ENCODE assay signal across 21 cellular contexts in genomic region chr11:128804481-128804880, GRCh38.
DNase-seq lines count a peak whose midpoint lies in the region; ATAC-seq, FAIRE-seq and TF ChIP-seq lines count a peak whose summit lies in the region.
"Had no signal": no experiment of that assay in that cellular context is flagged by ENCODE, and none has a peak within 500 bp of the region (broad histone marks: within the 10 kb centered on the region; RNA-seq: fewer than 3 reads in every experiment).

No MANE protein-coding gene starts in this region.

- no peak for DNase-seq in CD8-positive, alpha-beta memory T cell
- DNase-seq in NCI-H226 (peak; percentile 39), H1 (ENCODE audit: low read depth in 1 of 2, low spot score in 2 of 2) (no peak), natural killer cell (no peak), NCI-H69 (lab: John Stamatoyannopoulos, UW) (no peak), PC-3 (no peak), left ventricle myocardium inferior (no peak)
- DNase-seq: activated CD4-positive, alpha-beta T cell treated with anti-CD3 and anti-CD28 coated beads, Interleukin-2, amount 50 U/mL, for 4 hours; activated T-cell treated with anti-CD3 and anti-CD28 coated beads, Interleukin-2, amount 50 U/mL, for 48 hours; anterior cingulate cortex; dermis blood vessel endothelial cell; mucosa of descending colon; NCI-H1092; NCI-H748 treated with DMSO at 0.1 percent for 48 hours; SK-N-SH; stimulated activated naive CD4-positive, alpha-beta T cell had no signal

- no peak for TF ChIP-seq POLR2A in H1 (IDR thresholded peaks at IDR 0.05; ENCODE audit: control extremely low read depth in 1 of 2, low read depth in 2 of 2, low read length in 2 of 2)

- H2BK12ac ChIP-seq in H1 (ENCODE audit: low read depth, low read length) = no peak overlapping the region

- no peaks in the 10 kb centered on the region for H4K20me1 ChIP-seq in H1 (replicated peaks in 1 of 2; ENCODE audit: control insufficient read depth in 1 of 2, insufficient read depth in 2 of 2, low read length in 2 of 2)
- H4K20me1 ChIP-seq in PC-3 (ENCODE audit: low read length) = no peaks in the 10 kb centered on the region

- no peak overlapping the region for H3K56ac ChIP-seq in H1 (replicated peaks; ENCODE audit: insufficient read length, low read depth, low read length)

- H3K4ac ChIP-seq in H1 (replicated peaks; ENCODE audit: insufficient read length, low read depth, low read length) = no peak overlapping the region

- TF ChIP-seq RAD21 in H1 (IDR thresholded peaks at IDR 0.05 in 1 of 2, conservative IDR thresholded peaks at IDR 0.05 in 1 of 2; ENCODE audit: low read depth in 2 of 2, low read length in 2 of 2) = no peak

- no peak overlapping the region for H3K4me3 Mint-ChIP-seq in CD8-positive, alpha-beta memory T cell
- H3K4me3 Mint-ChIP-seq in natural killer cell = peak overlapping the region; percentile 51
- H3K4me3 Mint-ChIP-seq: B cell had no signal

- H2AFZ ChIP-seq in H1 (ENCODE audit: low read length) (no peak overlapping the region), PC-3 (ENCODE audit: low read length) (no peak overlapping the region)

- no peaks in the 10 kb centered on the region for H3K79me2 ChIP-seq in H1 (ENCODE audit: control insufficient read depth in 1 of 2, insufficient read depth in 2 of 2, low read length in 2 of 2)
- H3K79me2 ChIP-seq in PC-3 (ENCODE audit: low read length) = no peaks in the 10 kb centered on the region

- no peaks in the 10 kb centered on the region for H3K9me3 Mint-ChIP-seq in CD8-positive, alpha-beta memory T cell
- no peaks in the 10 kb centered on the region for H3K9me3 Mint-ChIP-seq in natural killer cell

- H3K4me1 ChIP-seq in CD8-positive, alpha-beta memory T cell (ENCODE audit: insufficient read depth, low read length) = no peaks in the 10 kb centered on the region
- H3K4me1 ChIP-seq in H1 (replicated peaks in 1 of 4; ENCODE audit: control insufficient read depth in 3 of 4, insufficient read depth in 4 of 4, low read length in 3 of 4) = no peaks in the 10 kb centered on the region
- no peaks in the 10 kb centered on the region for H3K4me1 ChIP-seq in PC-3 (ENCODE audit: insufficient read depth, low read length)
- H3K4me1 ChIP-seq in left ventricle myocardium inferior = peaks cover 24% of the 10 kb centered on the region
- H3K4me1 ChIP-seq: tibial nerve had no signal

- no peak overlapping the region for H2BK20ac ChIP-seq in H1 (ENCODE audit: low read length)

- no peak for FAIRE-seq in H1 (lab: Jason Lieb, UNC)
- FAIRE-seq: GM19239, TTC549 had no signal

- no peaks in the 10 kb centered on the region for H3K9me2 ChIP-seq in PC-3 (replicated peaks; ENCODE audit: low read length)
- H3K9me2 ChIP-seq: SK-N-SH had no signal

- 88% methylated on average over 5 of the region's 5 CpGs; no CpG with 5 or more reads in 1 of the 2 experiments for WGBS in H1 (ENCODE audit: extremely low coverage in 1 of 2, insufficient coverage in 1 of 2, insufficient read length in 1 of 2, insufficient replicate concordance in 2 of 2, low coverage in 1 of 2, low lambda C conversion rate in 2 of 2, missing lambda C conversion rate in 1 of 2), 2 experiments

- H3K9ac ChIP-seq in H1 (replicated peaks in 1 of 4; ENCODE audit: extremely low read depth in 1 of 4, low read depth in 3 of 4, low read length in 3 of 4) (no peak overlapping the region), PC-3 (ENCODE audit: low read length) (no peak overlapping the region)
- H3K9ac ChIP-seq: SK-N-SH had no signal

- CTCF ChIA-PET in CD8-positive, alpha-beta memory T cell (lab: Charles Lee) = no interaction called here
- CTCF ChIA-PET in H1 (lab: Charles Lee; ENCODE audit: partially characterized antibody) = interaction anchor here (0.9 to 2.8 kb wide), 5 partner anchors 8 to 24 kb away, joined by 3 to 11 read pairs (median 4); no protein-coding TSS in a partner anchor
- CTCF ChIA-PET in PC-3 (lab: Charles Lee) = no interaction called here

- no peak overlapping the region for H3K4me3 ChIP-seq in CD8-positive, alpha-beta memory T cell (ENCODE audit: low read length)
- no peak overlapping the region for H3K4me3 ChIP-seq in H1 (ENCODE audit: extremely low read depth in 1 of 4, insufficient read depth in 2 of 4, low read depth in 3 of 4, low read length in 4 of 4)
- H3K4me3 ChIP-seq in PC-3 (ENCODE audit: low read length) = no peak overlapping the region
- no peak overlapping the region for H3K4me3 ChIP-seq in left ventricle myocardium inferior
- H3K4me3 ChIP-seq: mucosa of descending colon, tibial nerve had no signal

- peaks cover 35 to 76% (median 66%) of the 10 kb centered on the region in 3 donors for H3K4me1 Mint-ChIP-seq in CD8-positive, alpha-beta memory T cell
- peaks cover 73 to 77% of the 10 kb centered on the region in 2 donors for H3K4me1 Mint-ChIP-seq in natural killer cell

- no peaks in the 10 kb centered on the region for H3K27me3 ChIP-seq in CD8-positive, alpha-beta memory T cell (ENCODE audit: insufficient read depth, low read length, poor library complexity, severe bottlenecking)
- H3K27me3 ChIP-seq in H1 (replicated peaks in 1 of 4; ENCODE audit: control insufficient read depth in 3 of 4, extremely low read depth in 1 of 4, insufficient read depth in 3 of 4, low read length in 3 of 4) (no peaks in the 10 kb centered on the region), PC-3 (ENCODE audit: low read length) (0 out of 2 replicates have a peak, but pooled peaks cover 6% of the 10 kb centered on the region), left ventricle myocardium inferior (ENCODE audit: low read depth) (no peaks in the 10 kb centered on the region)
- H3K27me3 ChIP-seq: tibial nerve had no signal

- no peaks in the 10 kb centered on the region for H3K79me1 ChIP-seq in H1 (ENCODE audit: low read depth, low read length)

- no peaks in the 10 kb centered on the region for H3K9me3 ChIP-seq in CD8-positive, alpha-beta memory T cell (ENCODE audit: low read length)
- H3K9me3 ChIP-seq in H1 (ENCODE audit: insufficient read depth in 2 of 2, low read depth in 1 of 2, low read length in 1 of 2) (no peaks in the 10 kb centered on the region), PC-3 (ENCODE audit: low read length) (no peaks in the 10 kb centered on the region), left ventricle myocardium inferior (replicated peaks) (no peaks in the 10 kb centered on the region)
- H3K9me3 ChIP-seq: mucosa of descending colon, SK-N-SH, tibial nerve had no signal

- H2BK15ac ChIP-seq in H1 (ENCODE audit: low read length) = no peak overlapping the region

- peaks cover 4 to 97% (median 23%) of the 10 kb centered on the region in 3 donors for H3K36me3 Mint-ChIP-seq in CD8-positive, alpha-beta memory T cell
- H3K36me3 Mint-ChIP-seq in natural killer cell = peaks cover 10% of the 10 kb centered on the region

- no peak overlapping the region for H3K27ac ChIP-seq in CD8-positive, alpha-beta memory T cell (ENCODE audit: low read depth, low read length)
- H3K27ac ChIP-seq in H1 (ENCODE audit: low read depth, low read length) (no peak overlapping the region), PC-3 (ENCODE audit: low read length) (no peak overlapping the region), left ventricle myocardium inferior (replicated peaks) (no peak overlapping the region)
- H3K27ac ChIP-seq: tibial nerve had no signal

- no peak overlapping the region for H3K14ac ChIP-seq in H1 (ENCODE audit: insufficient read length)

- no peak overlapping the region for H4K5ac ChIP-seq in H1 (ENCODE audit: insufficient read length, low read depth, low read length)

- TF ChIP-seq EP300 in H1 (IDR thresholded peaks at IDR 0.05; ENCODE audit: borderline replicate concordance in 1 of 2, low read depth in 2 of 2, low read length in 2 of 2) = no peak

- H3K27me3 Mint-ChIP-seq in CD8-positive, alpha-beta memory T cell = no peaks in the 10 kb centered on the region
- H3K27me3 Mint-ChIP-seq in natural killer cell (ENCODE audit: low read depth in 2 of 2) = no peaks in the 10 kb centered on the region
- H3K27me3 Mint-ChIP-seq: B cell had no signal

- H3K23me2 ChIP-seq in H1 (ENCODE audit: low read depth, low read length) = no peaks in the 10 kb centered on the region

- intact Hi-C loops in natural killer cell (cut with micrococcal nuclease) (no loop called here), PC-3 (cut with micrococcal nuclease) (no loop called here), left ventricle myocardium inferior (cut with micrococcal nuclease) (no loop called here)

- BruUV-seq in PC-3 (replicated peaks; lab: Mats Ljungman, UMichigan) = no TSS peak

- no peak overlapping the region for H3K23ac ChIP-seq in H1 (ENCODE audit: insufficient read length)

- H2AK5ac ChIP-seq in H1 (ENCODE audit: low read depth, low read length) = no peak overlapping the region

- H2BK120ac ChIP-seq in H1 (replicated peaks; ENCODE audit: low read depth, low read length) = no peak overlapping the region

- POLR2A ChIA-PET in CD8-positive, alpha-beta memory T cell (lab: Charles Lee) = no interaction called here
- POLR2A ChIA-PET in H1 (lab: Charles Lee; ENCODE audit: partially characterized antibody) (no interaction called here), PC-3 (lab: Charles Lee; ENCODE audit: unreplicated experiment) (no interaction called here)

- H3K36me3 ChIP-seq in CD8-positive, alpha-beta memory T cell (ENCODE audit: insufficient read depth, low read length) = peaks cover 60% of the 10 kb centered on the region
- H3K36me3 ChIP-seq in H1 (ENCODE audit: control insufficient read depth in 2 of 4, insufficient read depth in 4 of 4, low read length in 3 of 4) (no peaks in the 10 kb centered on the region), PC-3 (ENCODE audit: low read depth, low read length) (no peaks in the 10 kb centered on the region), left ventricle myocardium inferior (peaks cover 19% of the 10 kb centered on the region)
- H3K36me3 ChIP-seq: tibial nerve had no signal

- H2BK5ac ChIP-seq in H1 (ENCODE audit: low read depth, low read length) = no peak overlapping the region

- H4K91ac ChIP-seq in H1 (replicated peaks; ENCODE audit: insufficient read length, low read length) = no peak overlapping the region

- H3K18ac ChIP-seq in H1 (ENCODE audit: extremely low read depth, low read length) = 0 out of 2 replicates have a peak overlapping the region, but pooled peaks have one; percentile 6

- TF ChIP-seq CTCF in H1 (IDR thresholded peaks at IDR 0.05; ENCODE audit: control extremely low read depth in 1 of 3, insufficient read depth in 1 of 3, low read depth in 1 of 3, low read length in 3 of 3) (no peak), natural killer cell (IDR thresholded peaks at IDR 0.05) (no peak), PC-3 (conservative IDR thresholded peaks at IDR 0.05; ENCODE audit: low read depth, low read length) (no peak), left ventricle myocardium inferior (IDR thresholded peaks at IDR 0.05; ENCODE audit: borderline replicate concordance) (no peak)

- ATAC-seq in natural killer cell (no peak), HG02678 (IDR thresholded peaks at IDR 0.05; ENCODE audit: unreplicated experiment) (no peak), PC-3 (no peak)
- ATAC-seq: mucosa of descending colon had no signal

- peak overlapping the region in 7 of 8 donors; percentile 31 to 84 (median 48) for H3K27ac Mint-ChIP-seq in CD8-positive, alpha-beta memory T cell
- H3K27ac Mint-ChIP-seq in natural killer cell = peak overlapping the region; percentile 77 to 88

- H3K4me2 ChIP-seq in H1 (ENCODE audit: insufficient read depth in 1 of 2, low read depth in 2 of 2, low read length in 2 of 2) (no peak overlapping the region), PC-3 (ENCODE audit: low read length) (no peak overlapping the region)
- H3K4me2 ChIP-seq: SK-N-SH had no signal

- H4K8ac ChIP-seq in H1 (ENCODE audit: extremely low read depth, insufficient read depth, low read length) = no peak overlapping the region

- no peaks in the 10 kb centered on the region for H3F3A ChIP-seq in PC-3 (ENCODE audit: low read length, unreplicated experiment)
